8 cellular contexts compared by ENCODE assay signal in the genomic region with DNA sequence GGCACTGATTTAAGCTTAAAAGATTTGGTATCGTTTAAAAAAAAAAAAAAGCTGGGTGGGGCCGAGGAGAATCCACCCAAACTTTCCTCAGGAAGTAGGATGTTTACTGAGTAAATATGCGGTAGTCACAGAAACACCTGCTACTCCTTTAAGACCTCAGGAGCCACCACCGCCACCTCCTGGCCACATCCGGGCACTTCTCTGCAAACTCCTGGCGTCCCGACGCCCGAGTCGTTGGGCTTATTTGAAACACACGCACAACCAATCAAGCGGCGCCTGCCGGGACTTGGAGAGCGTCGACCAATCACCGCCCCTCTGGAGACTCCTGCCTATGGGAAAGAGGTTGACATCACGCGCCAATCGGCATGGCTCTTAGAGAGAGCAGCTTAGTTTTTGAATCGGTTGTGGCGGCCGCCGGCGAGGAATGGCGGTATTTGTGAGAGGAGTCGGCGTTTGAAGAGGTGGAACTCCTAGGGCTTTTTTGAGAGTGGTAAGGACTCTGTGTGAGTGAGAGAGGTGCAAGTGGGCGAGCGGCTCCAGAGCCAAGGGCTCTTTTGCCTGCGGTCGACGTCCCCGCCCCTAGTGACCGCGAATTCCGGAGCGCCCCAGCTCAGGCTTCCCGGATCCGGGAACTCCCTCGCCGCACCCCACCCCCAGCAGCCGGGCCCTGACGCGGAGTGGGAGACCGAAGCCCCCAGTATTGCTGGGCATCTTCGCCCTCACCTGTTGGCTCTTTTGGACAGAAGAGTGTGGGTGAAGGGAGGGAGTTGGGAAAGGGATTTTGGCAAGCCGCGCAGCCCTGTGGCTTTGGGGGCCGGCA. TPM values are rescaled to one million over a fixed set of nuclear protein-coding genes. Genes with fewer than 3 reads are reported as not detected.
DNase-seq lines count a peak whose midpoint lies in the region; ATAC-seq and TF ChIP-seq lines count a peak whose summit lies in the region.

A gene with protein sequence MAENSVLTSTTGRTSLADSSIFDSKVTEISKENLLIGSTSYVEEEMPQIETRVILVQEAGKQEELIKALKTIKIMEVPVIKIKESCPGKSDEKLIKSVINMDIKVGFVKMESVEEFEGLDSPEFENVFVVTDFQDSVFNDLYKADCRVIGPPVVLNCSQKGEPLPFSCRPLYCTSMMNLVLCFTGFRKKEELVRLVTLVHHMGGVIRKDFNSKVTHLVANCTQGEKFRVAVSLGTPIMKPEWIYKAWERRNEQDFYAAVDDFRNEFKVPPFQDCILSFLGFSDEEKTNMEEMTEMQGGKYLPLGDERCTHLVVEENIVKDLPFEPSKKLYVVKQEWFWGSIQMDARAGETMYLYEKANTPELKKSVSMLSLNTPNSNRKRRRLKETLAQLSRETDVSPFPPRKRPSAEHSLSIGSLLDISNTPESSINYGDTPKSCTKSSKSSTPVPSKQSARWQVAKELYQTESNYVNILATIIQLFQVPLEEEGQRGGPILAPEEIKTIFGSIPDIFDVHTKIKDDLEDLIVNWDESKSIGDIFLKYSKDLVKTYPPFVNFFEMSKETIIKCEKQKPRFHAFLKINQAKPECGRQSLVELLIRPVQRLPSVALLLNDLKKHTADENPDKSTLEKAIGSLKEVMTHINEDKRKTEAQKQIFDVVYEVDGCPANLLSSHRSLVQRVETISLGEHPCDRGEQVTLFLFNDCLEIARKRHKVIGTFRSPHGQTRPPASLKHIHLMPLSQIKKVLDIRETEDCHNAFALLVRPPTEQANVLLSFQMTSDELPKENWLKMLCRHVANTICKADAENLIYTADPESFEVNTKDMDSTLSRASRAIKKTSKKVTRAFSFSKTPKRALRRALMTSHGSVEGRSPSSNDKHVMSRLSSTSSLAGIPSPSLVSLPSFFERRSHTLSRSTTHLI (plus strand): TSS at position 359 of the 820 bp plus-strand sequence. CDS start 3,805 bp downstream, outside the sequence.

- H3F3A ChIP-seq in PC-3 (ENCODE audit: low read length, unreplicated experiment), result peaks cover 10% of the 10 kb centered on the region

- peak; percentile 97 for ATAC-seq in GM21619 (IDR thresholded peaks at IDR 0.05; ENCODE audit: unreplicated experiment)
- peak; percentile 91 for ATAC-seq in PC-3
- peak; percentile 97 for ATAC-seq in mucosa of descending colon

- H3K9me3 ChIP-seq in PC-3 (ENCODE audit: low read length) (no peaks in the 10 kb centered on the region), mucosa of descending colon (no peaks in the 10 kb centered on the region)

- peak within 1 kb of the TSS; percentile 92 for H3K27ac ChIP-seq in PC-3 (ENCODE audit: low read length)
- H3K27ac ChIP-seq in epithelial cell of prostate, result peak within 1 kb of the TSS; percentile 96

- intact Hi-C loops in PC-3 (cut with micrococcal nuclease), result loop anchor here (1.0 to 2.0 kb wide), 3 partner anchors 77 to 188 kb away; no protein-coding TSS in a partner anchor
- intact Hi-C loops in mucosa of descending colon (cut with DNase I, micrococcal nuclease), result no loop called here

- peaks cover 49% of the 10 kb centered on the region for H3K79me2 ChIP-seq in PC-3 (ENCODE audit: low read length)

- H3K4me1 ChIP-seq in PC-3 (ENCODE audit: insufficient read depth, low read length), result peaks cover 54% of the 10 kb centered on the region
- peaks cover 11% of the 10 kb centered on the region for H3K4me1 ChIP-seq in mucosa of descending colon (ENCODE audit: low read depth)

- H3K36me3 ChIP-seq in PC-3 (ENCODE audit: low read depth, low read length) (peaks cover 25% of the 10 kb centered on the region), mucosa of descending colon (ENCODE audit: low read depth) (no peaks in the 10 kb centered on the region)

- peak within 1 kb of the TSS; percentile 96 for H3K9ac ChIP-seq in PC-3 (ENCODE audit: low read length)

- CTCF ChIA-PET in PC-3 (lab: Charles Lee), result interaction anchor here (0.5 to 2.7 kb wide), 20 partner anchors 17 to 908 kb away, joined by 3 to 59 read pairs (median 4); partner anchors contain the start of genes NCEH1 and TMEM212

- H2AFZ ChIP-seq in PC-3 (ENCODE audit: low read length), result peak within 1 kb of the TSS; percentile 77

- POLR2A ChIA-PET in PC-3 (lab: Charles Lee; ENCODE audit: unreplicated experiment), result interaction anchor here (0.5 to 3.7 kb wide), 15 partner anchors 19 to 802 kb away, joined by 3 to 71 read pairs (median 6); partner anchors contain the start of gene NCEH1

- H3K4me3 ChIP-seq in Jurkat, Clone E6-1 (ENCODE audit: low read length), result peak within 1 kb of the TSS; percentile 89
- H3K4me3 ChIP-seq in PC-3 (ENCODE audit: low read length) (peak within 1 kb of the TSS; percentile 94), mucosa of descending colon (peak within 1 kb of the TSS; percentile 67)

- TSS peak; percentile 51 for BruUV-seq in PC-3 (replicated peaks; lab: Mats Ljungman, UMichigan)

- H3K9me2 ChIP-seq in PC-3 (replicated peaks; ENCODE audit: low read length), result no peaks in the 10 kb centered on the region

- peaks cover 22% of the 10 kb centered on the region for H4K20me1 ChIP-seq in PC-3 (ENCODE audit: low read length)

- DNase-seq in DMS53 (lab: John Stamatoyannopoulos, UW) (peak; percentile 99), PC-3 (peak; percentile 100), activated T-cell treated with anti-CD3 and anti-CD28 coated beads for 48 hours (ENCODE audit: low read depth) (peak; percentile 93), epithelial cell of prostate (ENCODE audit: low read depth, low spot score) (peak; percentile 98), mucosa of descending colon (peak; percentile 99)
- peak; percentile 100 for DNase-seq in Jurkat, Clone E6-1 (ENCODE audit: low read depth, low spot score)
- peak; percentile 94 for DNase-seq in stimulated activated CD8-positive, alpha-beta memory T cell treated with anti-CD3 and anti-CD28 coated beads, Interleukin-4, amount 100 ng/mL, for 24 hours (ENCODE audit: low read depth)

- H3K27me3 ChIP-seq in PC-3 (ENCODE audit: low read length), result no peaks in the 10 kb centered on the region

- TF ChIP-seq CTCF in PC-3 (conservative IDR thresholded peaks at IDR 0.05; ENCODE audit: low read depth, low read length), result peak; percentile 82
- peak; percentile 73 for TF ChIP-seq CTCF in mucosa of descending colon (IDR thresholded peaks at IDR 0.05)

- peak within 1 kb of the TSS; percentile 92 for H3K4me2 ChIP-seq in PC-3 (ENCODE audit: low read length)

RNA-seq across cellular contexts. Expression of the gene that starts here (rescaled TPM):
- polyA plus RNA-seq in Jurkat, Clone E6-1 (2012; ENCODE audit: insufficient read depth, insufficient read length), result 96.7 TPM
- 66.9 and 77.4 TPM in 2 replicates for total RNA-seq in PC-3 (2014; rRNA removed)
- total RNA-seq in mucosa of descending colon, result 10 to 100 TPM; 14.8 to 30.2 (median 14.9) TPM

Comparison
In these comparisons a context has a peak if more than half of its experiments do, and no peak if none do; other contexts are left out.
1. Peak in every context shown above with its lines: DNase-seq, ATAC-seq, H3K4me3 ChIP-seq and H3K27ac ChIP-seq.